Comparison of ENCODE assay signal across 24 cellular contexts in the genomic region with DNA sequence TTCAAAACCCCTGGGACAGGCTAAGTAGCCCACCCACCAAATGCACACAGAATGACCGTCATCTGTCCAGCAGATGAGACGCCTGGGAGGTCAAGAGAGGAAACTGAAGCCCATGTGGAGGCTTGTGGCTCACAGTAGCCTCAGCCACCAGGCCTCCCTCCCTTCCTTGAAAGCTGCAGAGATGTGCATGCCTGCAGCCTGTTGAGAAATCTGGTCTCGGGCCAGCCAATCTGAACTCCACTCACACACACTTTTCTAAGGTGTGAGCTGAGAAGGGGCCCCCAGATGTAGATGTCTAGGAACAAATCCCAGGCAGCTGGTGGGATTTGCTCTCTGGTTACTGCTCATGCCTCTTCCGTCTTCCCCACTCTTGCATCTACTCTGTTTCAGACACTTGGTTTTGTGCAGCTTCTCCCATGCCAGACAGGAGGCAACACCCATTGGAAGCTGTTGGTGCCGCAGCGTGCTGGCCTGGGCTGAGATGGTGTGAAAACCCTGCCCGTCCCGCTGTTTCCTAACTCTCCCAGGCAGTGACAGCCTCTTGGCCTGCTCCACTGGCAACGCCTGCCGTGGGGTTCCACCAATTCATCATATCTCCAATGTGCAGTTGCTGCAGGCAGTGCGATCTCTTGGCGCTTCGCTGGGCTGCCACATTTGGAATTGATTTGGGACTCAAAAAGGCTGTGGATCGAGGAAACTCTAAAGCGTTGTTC. TPM values are rescaled to one million over a fixed set of nuclear protein-coding genes. Genes with fewer than 3 reads are reported as not detected.
DNase-seq lines count a peak whose midpoint lies in the region; ATAC-seq and TF ChIP-seq lines count a peak whose summit lies in the region.
"Had no signal": no experiment of that assay in that cellular context is flagged by ENCODE, and none has a peak within 500 bp of the region (broad histone marks: within the 10 kb centered on the region; RNA-seq: fewer than 3 reads in every experiment).

No MANE protein-coding gene starts in this region.

- no peak overlapping the region for H3K4me2 ChIP-seq in GM23338

- no peaks in the 10 kb centered on the region for H3K9me3 ChIP-seq in spleen
- H3K9me3 ChIP-seq: sigmoid colon, vagina had no signal

- H3K36me3 ChIP-seq in ACC112 (ENCODE audit: insufficient read depth, low read length) (no peaks in the 10 kb centered on the region), GM23338 (ENCODE audit: insufficient read depth) (no peaks in the 10 kb centered on the region), spleen (no peaks in the 10 kb centered on the region)
- H3K36me3 ChIP-seq: sigmoid colon, vagina had no signal

- H3K4me3 ChIP-seq in ACC112 (ENCODE audit: low read depth, low read length) (peak overlapping the region; percentile 37; the same call in 1 of the 2 replicates), GM23338 (no peak overlapping the region), spleen (no peak overlapping the region)
- H3K4me3 ChIP-seq: sigmoid colon, vagina had no signal

- no peak overlapping the region for H3K4me3 Mint-ChIP-seq in GM23338
- H3K4me3 Mint-ChIP-seq: activated CD4-positive, alpha-beta T cell treated with anti-CD3 and anti-CD28 coated beads for 36 hours; activated T-helper 17 cell treated with anti-CD3 and anti-CD28 coated beads, Interleukin-2, amount 50 U/mL, for 72 hours; CD4-positive, alpha-beta memory T cell had no signal

- H2AFZ ChIP-seq in ACC112 (ENCODE audit: low read length, unreplicated experiment): no peak overlapping the region
- peak overlapping the region; percentile 52; the same call in 1 of the 2 replicates for H2AFZ ChIP-seq in GM23338

- TF ChIP-seq POLR2A in spleen (IDR thresholded peaks at IDR 0.05): no peak

- no peak overlapping the region for H3K27ac Mint-ChIP-seq in GM23338
- H3K27ac Mint-ChIP-seq: activated CD4-positive, alpha-beta T cell treated with anti-CD3 and anti-CD28 coated beads for 36 hours; activated T-helper 17 cell treated with anti-CD3 and anti-CD28 coated beads, Interleukin-2, amount 50 U/mL, for 72 hours; CD4-positive, alpha-beta memory T cell had no signal

- intact Hi-C loops in spleen (cut with DNase I; ENCODE audit: low total_unique reads): no loop called here

- H3K36me3 Mint-ChIP-seq in GM23338 (ENCODE audit: low read depth): no peaks in the 10 kb centered on the region
- H3K36me3 Mint-ChIP-seq: CD4-positive, alpha-beta memory T cell had no signal

- H3K9me3 Mint-ChIP-seq in GM23338: no peaks in the 10 kb centered on the region

- no peaks in the 10 kb centered on the region for H4K20me1 ChIP-seq in GM23338 (replicated peaks; ENCODE audit: insufficient read depth)

- DNase-seq in GM23338 (ENCODE audit: low spot score): no peak
- DNase-seq in fibroblast of gingiva (ENCODE audit: low read depth): peak; percentile 16
- peak; percentile 59 for DNase-seq in spleen
- DNase-seq in NCI-H1436 (lab: John Stamatoyannopoulos, UW): no peak
- no peak for DNase-seq in DMS153 treated with DMSO at 0.1 percent for 48 hours (lab: John Stamatoyannopoulos, UW; ENCODE audit: unreplicated experiment)
- no peak for DNase-seq in SIG-M5 treated with dmso at 0.1 percent for 504 hours (lab: John Stamatoyannopoulos, UW; ENCODE audit: unreplicated experiment)
- DNase-seq: activated CD4-positive, alpha-beta T cell treated with anti-CD3 and anti-CD28 coated beads for 36 hours; CD4-positive, alpha-beta memory T cell; dermis blood vessel endothelial cell; NCI-H2029; NCI-H446; NK-92 treated with Interleukin-12 subunit alpha and Interleukin-12 subunit beta, amount 100 ng/mL, for 24 hours; sigmoid colon; stimulated activated CD4-positive, alpha-beta T cell treated with anti-CD3 and anti-CD28 coated beads, Interleukin-1b, Interleukin-23, amount 100 ng/mL, for 48 hours; stimulated activated naive CD4-positive, alpha-beta T cell treated with Interleukin-2 at 50 U/mL for 16 hours had no signal

- TF ChIP-seq CTCF in GM23338 (conservative IDR thresholded peaks at IDR 0.05; ENCODE audit: low read depth in 2 of 2) (no peak), spleen (IDR thresholded peaks at IDR 0.05 in 8 of 11, conservative IDR thresholded peaks at IDR 0.05 in 3 of 11) (no peak)

- H3K27ac ChIP-seq in ACC112 (ENCODE audit: low read depth, low read length) (no peak overlapping the region), GM23338 (ENCODE audit: low read depth) (no peak overlapping the region), spleen (no peak overlapping the region)
- H3K27ac ChIP-seq: epithelial cell of prostate, HL-60, sigmoid colon, vagina had no signal

- peaks cover 8% of the 10 kb centered on the region; the same call in 1 of the 2 replicates for H3K27me3 ChIP-seq in ACC112 (ENCODE audit: insufficient read depth, low read length)
- no peaks in the 10 kb centered on the region for H3K27me3 ChIP-seq in GM23338 (ENCODE audit: insufficient read depth)
- peaks cover 0 to 8% (median 0%) of the 10 kb centered on the region in 7 donors for H3K27me3 ChIP-seq in spleen (replicated peaks in 1 of 7)
- H3K27me3 ChIP-seq: sigmoid colon, vagina had no signal

- no peaks in the 10 kb centered on the region for H3K4me1 Mint-ChIP-seq in GM23338
- H3K4me1 Mint-ChIP-seq: activated CD4-positive, alpha-beta T cell treated with anti-CD3 and anti-CD28 coated beads for 36 hours; activated T-helper 17 cell treated with anti-CD3 and anti-CD28 coated beads, Interleukin-2, amount 50 U/mL, for 72 hours; CD4-positive, alpha-beta memory T cell had no signal

- no peaks in the 10 kb centered on the region for H3F3A ChIP-seq in GM23338 (replicated peaks; ENCODE audit: low read depth)

- H3K4me1 ChIP-seq in ACC112 (ENCODE audit: control insufficient read depth, insufficient read depth, low read length, unreplicated experiment) (no peaks in the 10 kb centered on the region), GM23338 (ENCODE audit: insufficient read depth) (no peaks in the 10 kb centered on the region), spleen (no peaks in the 10 kb centered on the region)
- H3K4me1 ChIP-seq: vagina had no signal

- no peak for ATAC-seq in GM23338
- ATAC-seq in GM18498 (IDR thresholded peaks at IDR 0.05; ENCODE audit: unreplicated experiment): no peak
- ATAC-seq: activated CD4-positive, alpha-beta T cell treated with anti-CD3 and anti-CD28 coated beads for 36 hours; activated T-helper 17 cell treated with anti-CD3 and anti-CD28 coated beads, Interleukin-2, amount 50 U/mL, for 72 hours; left lobe of liver had no signal

- no peaks in the 10 kb centered on the region for H3K79me2 ChIP-seq in ACC112 (ENCODE audit: control insufficient read depth, insufficient read depth, low read length, unreplicated experiment)
- H3K79me2 ChIP-seq in GM23338 (replicated peaks; ENCODE audit: insufficient read depth): no peaks in the 10 kb centered on the region

- H3K27me3 Mint-ChIP-seq in GM23338 (ENCODE audit: insufficient read depth, low read depth, poor library complexity): peaks cover 2% of the 10 kb centered on the region
- H3K27me3 Mint-ChIP-seq: CD4-positive, alpha-beta memory T cell had no signal

- no peaks in the 10 kb centered on the region for H3K9me2 ChIP-seq in GM23338 (ENCODE audit: insufficient read depth)

- 79 to 87% (median 83%) methylated on average over 14 to 15 of the region's 15 CpGs for WGBS in spleen, 5 donors

TF ChIP-seq in GM23338, 12 proteins besides CTCF, POLR2A, EP300 and RAD21 (continues in another document):
- no peak for TF ChIP-seq CREB1 (CRISPR knock-in tag; IDR thresholded peaks at IDR 0.05; ENCODE audit: low read depth)
- no peak for TF ChIP-seq NANOG (IDR thresholded peaks at IDR 0.05; ENCODE audit: borderline replicate concordance)
- no peak for TF ChIP-seq EZH2phosphoT487 (IDR thresholded peaks at IDR 0.05; ENCODE audit: unreplicated experiment)
- TF ChIP-seq, protein P1, sequence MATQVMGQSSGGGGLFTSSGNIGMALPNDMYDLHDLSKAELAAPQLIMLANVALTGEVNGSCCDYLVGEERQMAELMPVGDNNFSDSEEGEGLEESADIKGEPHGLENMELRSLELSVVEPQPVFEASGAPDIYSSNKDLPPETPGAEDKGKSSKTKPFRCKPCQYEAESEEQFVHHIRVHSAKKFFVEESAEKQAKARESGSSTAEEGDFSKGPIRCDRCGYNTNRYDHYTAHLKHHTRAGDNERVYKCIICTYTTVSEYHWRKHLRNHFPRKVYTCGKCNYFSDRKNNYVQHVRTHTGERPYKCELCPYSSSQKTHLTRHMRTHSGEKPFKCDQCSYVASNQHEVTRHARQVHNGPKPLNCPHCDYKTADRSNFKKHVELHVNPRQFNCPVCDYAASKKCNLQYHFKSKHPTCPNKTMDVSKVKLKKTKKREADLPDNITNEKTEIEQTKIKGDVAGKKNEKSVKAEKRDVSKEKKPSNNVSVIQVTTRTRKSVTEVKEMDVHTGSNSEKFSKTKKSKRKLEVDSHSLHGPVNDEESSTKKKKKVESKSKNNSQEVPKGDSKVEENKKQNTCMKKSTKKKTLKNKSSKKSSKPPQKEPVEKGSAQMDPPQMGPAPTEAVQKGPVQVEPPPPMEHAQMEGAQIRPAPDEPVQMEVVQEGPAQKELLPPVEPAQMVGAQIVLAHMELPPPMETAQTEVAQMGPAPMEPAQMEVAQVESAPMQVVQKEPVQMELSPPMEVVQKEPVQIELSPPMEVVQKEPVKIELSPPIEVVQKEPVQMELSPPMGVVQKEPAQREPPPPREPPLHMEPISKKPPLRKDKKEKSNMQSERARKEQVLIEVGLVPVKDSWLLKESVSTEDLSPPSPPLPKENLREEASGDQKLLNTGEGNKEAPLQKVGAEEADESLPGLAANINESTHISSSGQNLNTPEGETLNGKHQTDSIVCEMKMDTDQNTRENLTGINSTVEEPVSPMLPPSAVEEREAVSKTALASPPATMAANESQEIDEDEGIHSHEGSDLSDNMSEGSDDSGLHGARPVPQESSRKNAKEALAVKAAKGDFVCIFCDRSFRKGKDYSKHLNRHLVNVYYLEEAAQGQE (IDR thresholded peaks at IDR 0.05; ENCODE audit: unreplicated experiment): no peak
- no peak for TF ChIP-seq JUNB (IDR thresholded peaks at IDR 0.05; ENCODE audit: unreplicated experiment)
- no peak for TF ChIP-seq EZH2 (IDR thresholded peaks at IDR 0.05; ENCODE audit: low read depth, unreplicated experiment)

RNA-seq across cellular contexts. Expression of a gene that starts 24.1 kb away (rescaled TPM):
- 0.14 TPM in 1 of 2 replicates, not detected in the other for total RNA-seq in GM23338 (2014; rRNA removed; shearing (Covaris generic))
- polyA plus RNA-seq in GM23338 (2016; fragmentation: Nextera tagmentation; extraction: Ambion mirVana) (not detected in 2 replicates), spleen (not detected)
- not detected for total RNA-seq in spleen
- total RNA-seq: activated CD4-positive, alpha-beta T cell treated with anti-CD3 and anti-CD28 coated beads for 36 hours; activated T-helper 17 cell treated with anti-CD3 and anti-CD28 coated beads, Interleukin-2, amount 50 U/mL, for 72 hours; CD4-positive, alpha-beta memory T cell; dermis blood vessel endothelial cell; left lobe of liver; RPMI7951; vagina had no signal
- polyA plus RNA-seq: AG04450; CD4-positive, alpha-beta memory T cell; sigmoid colon had no signal

Comparison
In these comparisons a context has a peak if more than half of its experiments do, and no peak if none do; other contexts are left out.
1. DNase-seq: peak in fibroblast of gingiva (single experiment) and spleen (single experiment); none in GM23338 (single experiment), NCI-H1436 (single experiment), DMS153 treated with DMSO at 0.1 percent for 48 hours (single experiment) and SIG-M5 treated with dmso at 0.1 percent for 504 hours (single experiment).